1 cellular context compared by ENCODE assay signal in the genomic region with DNA sequence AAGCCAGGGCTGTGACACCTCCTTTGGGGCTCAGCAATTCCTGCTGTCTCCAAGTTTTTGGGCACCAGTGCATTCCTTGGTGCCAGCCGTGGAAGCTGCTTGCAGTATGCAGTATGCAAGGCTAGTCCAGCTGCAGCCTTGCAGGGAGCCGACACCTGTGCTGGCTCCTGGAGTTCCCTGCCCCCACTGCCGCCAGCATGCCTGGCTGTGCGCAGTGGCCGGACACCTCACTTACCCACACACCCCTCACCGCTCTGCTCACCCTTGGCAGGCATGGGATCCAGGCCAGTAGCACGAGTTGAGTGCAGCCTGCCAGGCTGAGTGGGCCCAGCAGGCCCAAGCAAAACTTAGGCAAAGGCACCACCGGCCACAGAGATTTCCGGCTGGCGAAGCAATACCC.
TF ChIP-seq lines count a peak whose summit lies in the region.

No MANE protein-coding gene starts in this region.

TF ChIP-seq in GM23338, 12 proteins besides CTCF, POLR2A, EP300 and RAD21 (continued from another document):
- no peak for TF ChIP-seq ZNF462 (CRISPR knock-in tag; IDR thresholded peaks at IDR 0.05)
